ENCODE assay signal across 8 cellular contexts in the genomic region with DNA sequence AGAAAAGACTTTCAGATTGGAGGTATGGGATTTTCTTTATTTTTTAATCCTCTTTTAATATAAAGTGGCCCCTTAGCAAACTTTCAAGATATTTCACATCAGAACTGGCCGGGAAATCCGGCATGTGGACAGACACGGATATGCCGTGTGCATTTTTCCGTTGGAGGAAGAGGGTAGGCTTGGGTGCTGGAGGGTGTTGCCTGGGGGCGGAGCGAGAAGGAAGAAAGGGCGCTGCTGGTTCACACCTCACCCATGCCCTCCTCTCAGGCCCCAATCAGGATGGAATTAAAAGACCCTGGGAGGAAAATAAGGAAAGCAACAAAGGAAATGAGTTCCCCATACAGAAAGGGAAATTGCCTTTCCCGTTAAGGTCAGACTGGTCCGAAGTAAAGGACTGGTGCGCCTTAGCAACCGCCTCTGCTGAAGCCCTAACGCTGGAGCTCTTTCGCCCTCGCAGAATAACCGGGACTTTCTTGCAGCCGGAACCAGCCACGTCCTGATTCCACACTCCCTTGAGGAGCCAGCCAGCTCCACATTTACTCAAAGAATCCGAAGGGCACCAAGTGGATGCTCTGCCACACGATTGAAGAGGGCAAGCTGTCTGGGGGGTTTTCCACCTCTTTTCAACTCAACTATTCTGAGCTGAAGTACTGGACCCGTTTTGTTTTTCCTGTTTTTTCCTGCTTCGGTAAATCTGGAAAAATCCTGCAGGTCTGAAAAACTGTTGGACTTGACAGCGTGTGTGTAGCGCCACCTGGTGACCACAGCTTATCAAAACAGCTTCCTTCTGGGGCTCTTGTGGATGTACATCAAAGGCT. TPM values are rescaled to one million over a fixed set of nuclear protein-coding genes. Genes with fewer than 3 reads are reported as not detected.
A peak's percentile ranks its signal among the peaks of the same experiment; 100 is the strongest.
DNase-seq lines count a peak whose midpoint lies in the region; ATAC-seq lines count a peak whose summit lies in the region.

No MANE protein-coding gene starts in this region.

- H3K27me3 ChIP-seq in CD4-positive, alpha-beta memory T cell (ENCODE audit: insufficient read depth, low read length) = no peaks in the 10 kb centered on the region

- CTCF ChIA-PET in CD4-positive, alpha-beta memory T cell (lab: Charles Lee; ENCODE audit: partially characterized antibody) = interaction anchor here (0.7 to 9.6 kb wide), 84 partner anchors 9 to 545 kb away, joined by 3 to 388 read pairs (median 5); partner anchors contain the start of gene ETV6
- CTCF ChIA-PET in activated CD4-positive, alpha-beta T cell treated with anti-CD3 and anti-CD28 coated beads, Interleukin-2, amount 10 ng/mL, durations not matched to agents 7 days and 5 days (lab: Charles Lee) = interaction anchor here (0.6 to 4.0 kb wide), 38 partner anchors 8 to 487 kb away, joined by 3 to 26 read pairs (median 4); partner anchors contain the start of gene BCL2L14

- H3K4me3 ChIP-seq in CD4-positive, alpha-beta memory T cell (ENCODE audit: low read length in 2 of 2) = peak overlapping the region; percentile 52 to 80

- H3K9me3 ChIP-seq in CD4-positive, alpha-beta memory T cell (ENCODE audit: control insufficient read depth in 1 of 2, low read length in 2 of 2) = no peaks in the 10 kb centered on the region

- peaks cover 20% of the 10 kb centered on the region for H3K4me1 ChIP-seq in CD4-positive, alpha-beta memory T cell (ENCODE audit: insufficient read depth, low read length)

- H3K4me3 Mint-ChIP-seq in CD4-positive, alpha-beta memory T cell = peak overlapping the region; percentile 77 to 93 (median 86)
- peak overlapping the region; percentile 63 for H3K4me3 Mint-ChIP-seq in activated CD4-positive, alpha-beta T cell treated with anti-CD3 and anti-CD28 coated beads, Interleukin-2, amount 10 ng/mL, durations not matched to agents 7 days and 5 days

- peaks cover 19 to 24% (median 21%) of the 10 kb centered on the region in 4 donors for H3K4me1 Mint-ChIP-seq in CD4-positive, alpha-beta memory T cell
- H3K4me1 Mint-ChIP-seq in activated CD4-positive, alpha-beta T cell treated with anti-CD3 and anti-CD28 coated beads, Interleukin-2, amount 10 ng/mL, durations not matched to agents 7 days and 5 days = peaks cover 21% of the 10 kb centered on the region

- intact Hi-C loops in CD4-positive, alpha-beta memory T cell (cut with micrococcal nuclease) = loop anchor here (1.0 to 5.0 kb wide), 10 partner anchors 25 to 479 kb away; partner anchors contain the start of gene ETV6

- H3K27ac ChIP-seq in CD4-positive, alpha-beta memory T cell (ENCODE audit: low read depth, low read length) = peak overlapping the region; percentile 53

- DNase-seq in CD4-positive, alpha-beta memory T cell = peak; percentile 66 to 74 (median 70)
- DNase-seq in NCI-H446 (lab: John Stamatoyannopoulos, UW) = peak; percentile 35 to 71
- peak; percentile 72 for DNase-seq in activated CD4-positive, alpha-beta T cell treated with anti-CD3 and anti-CD28 coated beads, Interleukin-2, amount 10 ng/mL, durations not matched to agents 7 days and 5 days
- DNase-seq in dermis blood vessel endothelial cell = peak; percentile 96
- DNase-seq in left lobe of liver (ENCODE audit: low spot score) = peak; percentile 75
- DNase-seq in stimulated activated CD4-positive, alpha-beta T cell treated with anti-CD3 and anti-CD28 coated beads, Interleukin-2, amount 100 ng/mL, for 24 hours = peak; percentile 78 to 79

- H3K27ac Mint-ChIP-seq in CD4-positive, alpha-beta memory T cell = peak overlapping the region; percentile 77 to 96 (median 92)
- H3K27ac Mint-ChIP-seq in activated CD4-positive, alpha-beta T cell treated with anti-CD3 and anti-CD28 coated beads, Interleukin-2, amount 10 ng/mL, durations not matched to agents 7 days and 5 days = peak overlapping the region; percentile 78

- ATAC-seq in HG02571 (IDR thresholded peaks at IDR 0.05; ENCODE audit: unreplicated experiment) (peak; percentile 41), left lobe of liver (peak; percentile 93), GM21528 (IDR thresholded peaks at IDR 0.05; ENCODE audit: low FRiP score, unreplicated experiment) (no peak)

- peaks cover 0 to 3% of the 10 kb centered on the region in 2 donors for H3K27me3 Mint-ChIP-seq in CD4-positive, alpha-beta memory T cell
- H3K27me3 Mint-ChIP-seq in activated CD4-positive, alpha-beta T cell treated with anti-CD3 and anti-CD28 coated beads, Interleukin-2, amount 10 ng/mL, durations not matched to agents 7 days and 5 days = no peaks in the 10 kb centered on the region

- POLR2A ChIA-PET in CD4-positive, alpha-beta memory T cell (lab: Charles Lee; ENCODE audit: partially characterized antibody) = interaction anchor here (1.0 to 3.8 kb wide), 15 partner anchors 23 to 487 kb away, joined by 3 to 72 read pairs (median 7); partner anchors contain the start of gene ETV6
- POLR2A ChIA-PET in activated CD4-positive, alpha-beta T cell treated with anti-CD3 and anti-CD28 coated beads, Interleukin-2, amount 10 ng/mL, durations not matched to agents 7 days and 5 days (lab: Charles Lee) = interaction anchor here (0.6 to 0.7 kb wide), 2 partner anchors 23 to 382 kb away, joined by 3 read pairs; no protein-coding TSS in a partner anchor

- peaks cover 0 to 2% (median 0%) of the 10 kb centered on the region in 8 donors for H3K9me3 Mint-ChIP-seq in CD4-positive, alpha-beta memory T cell
- peaks cover 3% of the 10 kb centered on the region for H3K9me3 Mint-ChIP-seq in activated CD4-positive, alpha-beta T cell treated with anti-CD3 and anti-CD28 coated beads, Interleukin-2, amount 10 ng/mL, durations not matched to agents 7 days and 5 days

- no peaks in the 10 kb centered on the region for H3K36me3 Mint-ChIP-seq in CD4-positive, alpha-beta memory T cell
- peaks cover 4% of the 10 kb centered on the region for H3K36me3 Mint-ChIP-seq in activated CD4-positive, alpha-beta T cell treated with anti-CD3 and anti-CD28 coated beads, Interleukin-2, amount 10 ng/mL, durations not matched to agents 7 days and 5 days (ENCODE audit: low read depth)

- no peaks in the 10 kb centered on the region for H3K36me3 ChIP-seq in CD4-positive, alpha-beta memory T cell (ENCODE audit: insufficient read depth, low read length)

RNA-seq across cellular contexts. Expression of gene BCL2L14, which starts 37.8 kb away (rescaled TPM):
- total RNA-seq in CD4-positive, alpha-beta memory T cell = 1 to 10 TPM; 1.9 TPM
- polyA plus RNA-seq in CD4-positive, alpha-beta memory T cell = 1 to 10 TPM in 1 of 2 donors, under 1 TPM in 1; 0.41 to 1.1 TPM
- total RNA-seq in activated CD4-positive, alpha-beta T cell treated with anti-CD3 and anti-CD28 coated beads, Interleukin-2, amount 10 ng/mL, durations not matched to agents 7 days and 5 days = 1 to 10 TPM; 6.5 to 8.0 TPM
- not detected in 2 replicates for total RNA-seq in dermis blood vessel endothelial cell
- not detected for total RNA-seq in left lobe of liver
